In the genomic region with DNA sequence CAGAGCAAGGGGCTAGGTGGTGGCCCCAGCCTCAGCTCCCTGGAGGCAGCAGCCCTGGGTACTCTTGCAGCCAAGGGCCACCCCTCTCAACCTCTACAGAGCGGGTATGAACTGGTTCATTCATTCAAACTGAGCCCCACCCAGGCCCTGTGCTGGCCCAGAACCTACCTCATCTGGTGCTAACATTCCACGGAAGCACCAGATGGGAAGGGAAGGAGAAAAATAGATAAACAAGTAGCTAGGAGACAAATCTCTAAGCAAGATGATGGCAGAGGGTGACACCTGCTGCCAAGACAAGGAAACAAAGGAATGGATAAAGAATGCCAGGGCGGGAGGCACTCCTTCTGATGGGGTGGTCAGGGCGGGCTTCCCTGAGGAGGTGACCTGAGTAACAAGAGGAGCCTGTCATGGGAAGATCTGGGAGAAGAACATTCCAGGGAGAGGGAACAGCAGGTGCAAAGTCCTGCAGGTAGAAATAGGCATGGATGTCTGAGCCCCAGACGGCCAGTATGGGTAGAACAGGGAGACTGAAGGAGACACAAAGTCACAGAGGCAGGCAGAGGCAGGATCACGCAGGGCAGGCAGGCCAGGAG, we compare ENCODE assay signal across 8 cellular contexts. TPM values are rescaled to one million over a fixed set of nuclear protein-coding genes. Genes with fewer than 3 reads are reported as not detected.
DNase-seq lines count a peak whose midpoint lies in the region; ATAC-seq lines count a peak whose summit lies in the region.

No MANE protein-coding gene starts in this region.

- H3K4me1 Mint-ChIP-seq in IgD-negative memory B cell = peaks cover 16 to 34% (median 21%) of the 10 kb centered on the region in 3 donors
- H3K4me1 Mint-ChIP-seq in naive B cell = peaks cover 10 to 66% (median 43%) of the 10 kb centered on the region in 3 donors

- H3K27me3 Mint-ChIP-seq in IgD-negative memory B cell (no peaks in the 10 kb centered on the region), naive B cell (no peaks in the 10 kb centered on the region)

- H3K27ac Mint-ChIP-seq in IgD-negative memory B cell = peak overlapping the region; percentile 80 to 98 (median 96)
- H3K27ac Mint-ChIP-seq in naive B cell = peak overlapping the region in 5 of 6 donors; percentile 43 to 100 (median 92)

- H3K4me3 Mint-ChIP-seq in IgD-negative memory B cell (peak overlapping the region; percentile 28 to 79 (median 74)), naive B cell (no peak overlapping the region)

- H3K9me3 Mint-ChIP-seq in IgD-negative memory B cell = peaks cover 0 to under 1% (median 0%) of the 10 kb centered on the region in 3 donors
- H3K9me3 Mint-ChIP-seq in naive B cell = no peaks in the 10 kb centered on the region

- ATAC-seq in naive B cell (ENCODE audit: low read depth in 2 of 2) = no peak
- no peak for ATAC-seq in HG02870 (IDR thresholded peaks at IDR 0.05; ENCODE audit: unreplicated experiment)
- no peak for ATAC-seq in HG02678 (IDR thresholded peaks at IDR 0.05; ENCODE audit: unreplicated experiment)

- DNase-seq in D341Med (ENCODE audit: low spot score) = peak; percentile 73
- peak; percentile 44 for DNase-seq in astrocyte of the hippocampus (ENCODE audit: low read depth, low spot score)
- DNase-seq in naive B cell = no peak
- no peak for DNase-seq in cortex of kidney (lab: John Stamatoyannopoulos, UW)
- no peak for DNase-seq in occipital lobe (lab: John Stamatoyannopoulos, UW)

- H3K36me3 Mint-ChIP-seq in IgD-negative memory B cell (peaks cover 1% of the 10 kb centered on the region), naive B cell (peaks cover 10% of the 10 kb centered on the region in 2 donors)

RNA-seq across cellular contexts. Expression of a gene that starts 6.1 kb away (rescaled TPM):
- polyA plus RNA-seq in IgD-negative memory B cell (32.5 TPM), naive B cell (ENCODE audit: low read depth in 6 of 6) (10 to 100 TPM; 19.7 to 36.6 (median 25.0) TPM)
- total RNA-seq in occipital lobe = 10.5 TPM

RNA-seq across cellular contexts. Expression of a gene that starts 11.3 kb away (rescaled TPM):
- polyA plus RNA-seq in IgD-negative memory B cell (38.9 TPM), naive B cell (ENCODE audit: low read depth in 6 of 6) (10 to 100 TPM; 17.2 to 27.8 (median 19.8) TPM)
- 31.8 TPM for total RNA-seq in occipital lobe

RNA-seq across cellular contexts. Expression of a gene that starts 19.9 kb away (rescaled TPM):
- polyA plus RNA-seq in IgD-negative memory B cell (1.1 TPM), naive B cell (ENCODE audit: low read depth in 6 of 6) (1 to 10 TPM in 1 of 6 donors, under 1 TPM in 1, not detected in 4; 0.73 to 1.0 TPM)
- 1.4 TPM for total RNA-seq in occipital lobe

RNA-seq across cellular contexts. Expression of a gene that starts 26.9 kb away (rescaled TPM):
- polyA plus RNA-seq in IgD-negative memory B cell (44.9 TPM), naive B cell (ENCODE audit: low read depth in 6 of 6) (10 to 100 TPM; 46.3 to 78.7 (median 54.2) TPM)
- 11.4 TPM for total RNA-seq in occipital lobe

RNA-seq across cellular contexts. Expression of a gene that starts 33.2 kb away (rescaled TPM):
- polyA plus RNA-seq in IgD-negative memory B cell (0.10 TPM), naive B cell (ENCODE audit: low read depth in 6 of 6) (not detected)
- total RNA-seq in occipital lobe = 28.4 TPM

Comparison
In these comparisons a context has a peak if more than half of its experiments do, and no peak if none do; other contexts are left out.
1. DNase-seq: peak in D341Med (single experiment) and astrocyte of the hippocampus (single experiment); none in naive B cell (single experiment), cortex of kidney (single experiment) and occipital lobe (single experiment).
2. H3K4me3 Mint-ChIP-seq: peak in IgD-negative memory B cell (4 of 4); none in naive B cell (0 of 8).